ENCODE assay signal across 29 cellular contexts in the genomic region with DNA sequence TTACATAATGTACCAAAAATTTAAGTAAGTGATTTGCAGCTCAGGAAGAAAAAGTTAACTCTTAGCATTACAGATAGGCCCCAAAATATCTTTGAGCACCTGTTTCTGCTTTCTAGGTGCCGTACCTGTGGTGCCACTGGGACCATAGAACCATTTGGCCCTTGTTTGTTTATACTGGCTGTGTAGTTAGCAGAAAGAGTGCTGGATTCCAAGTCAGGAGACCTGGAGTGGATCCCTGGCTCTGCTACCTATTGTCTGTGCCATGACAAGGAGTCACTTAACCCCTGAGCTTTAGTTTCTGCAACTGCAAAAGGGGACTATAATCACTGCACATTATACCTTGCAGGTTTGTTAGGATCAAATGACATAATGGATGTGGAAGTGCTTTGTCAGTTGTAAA.
"Had no signal": no experiment of that assay in that cellular context is flagged by ENCODE, and none has a peak within 500 bp of the region (broad histone marks: within the 10 kb centered on the region; RNA-seq: fewer than 3 reads in every experiment).

No MANE protein-coding gene starts in this region.

- H2AFZ ChIP-seq: hepatocyte, neural progenitor cell had no signal

- H3K9me3 Mint-ChIP-seq: dendritic cell treated with granulocyte-macrophage colony-stimulating factor and Interleukin-4, amounts not matched to agents 40 ng/mL and 50 ng/mL, for 4 days; natural killer cell treated with Interleukin-12 subunit alpha and Interleukin-12 subunit beta and Interleukin-15 and Interleukin-18, amount 100 ng/mL, for 72 hours; neural progenitor cell; stimulated activated naive CD8-positive, alpha-beta T cell treated with anti-CD3 and anti-CD28 coated beads, Interleukin-15, amount 100 ng/mL, for 72 hours had no signal

- H3K79me2 ChIP-seq: hepatocyte had no signal

- H3K4me1 Mint-ChIP-seq: mesothelial cell of epicardium, naive B cell had no signal

- H3K4me3 ChIP-seq: esophagus muscularis mucosa, gastroesophageal sphincter, heart left ventricle, hepatocyte, left lung, mucosa of descending colon, neural progenitor cell, prostate gland, right atrium auricular region, smooth muscle cell, suprapubic skin, transverse colon, upper lobe of right lung, uterus had no signal

- H3K27me3 ChIP-seq: esophagus muscularis mucosa, foreskin keratinocyte, gastroesophageal sphincter, hepatocyte, left lung, neural progenitor cell, right atrium auricular region, suprapubic skin, transverse colon, upper lobe of right lung, uterus had no signal

- H3K36me3 Mint-ChIP-seq: mesothelial cell of epicardium; naive B cell; natural killer cell treated with Interleukin-12 subunit alpha and Interleukin-12 subunit beta and Interleukin-15 and Interleukin-18, amount 100 ng/mL, for 72 hours; neural progenitor cell had no signal

- ATAC-seq: foreskin keratinocyte; gastroesophageal sphincter; heart left ventricle; left lung; mucosa of descending colon; natural killer cell treated with Interleukin-12 subunit alpha and Interleukin-12 subunit beta and Interleukin-15 and Interleukin-18, amount 100 ng/mL, for 72 hours; sciatic nerve; stimulated activated naive CD8-positive, alpha-beta T cell treated with anti-CD3 and anti-CD28 coated beads, Interleukin-15, amount 100 ng/mL, for 72 hours; upper lobe of right lung had no signal

- H3K27ac Mint-ChIP-seq: dendritic cell treated with granulocyte-macrophage colony-stimulating factor and Interleukin-4, amounts not matched to agents 40 ng/mL and 50 ng/mL, for 4 days; mesothelial cell of epicardium; naive B cell; natural killer cell treated with Interleukin-12 subunit alpha and Interleukin-12 subunit beta and Interleukin-15 and Interleukin-18, amount 100 ng/mL, for 72 hours; neural progenitor cell; stimulated activated naive CD8-positive, alpha-beta T cell treated with anti-CD3 and anti-CD28 coated beads, Interleukin-15, amount 100 ng/mL, for 72 hours had no signal

- H3K4me2 ChIP-seq: hepatocyte, neural progenitor cell, smooth muscle cell had no signal

- H3K4me3 Mint-ChIP-seq: dendritic cell treated with granulocyte-macrophage colony-stimulating factor and Interleukin-4, amounts not matched to agents 40 ng/mL and 50 ng/mL, for 4 days; mesothelial cell of epicardium; naive B cell; natural killer cell treated with Interleukin-12 subunit alpha and Interleukin-12 subunit beta and Interleukin-15 and Interleukin-18, amount 100 ng/mL, for 72 hours; neural progenitor cell; stimulated activated naive CD8-positive, alpha-beta T cell treated with anti-CD3 and anti-CD28 coated beads, Interleukin-15, amount 100 ng/mL, for 72 hours had no signal

- H3K36me3 ChIP-seq: esophagus muscularis mucosa, gastroesophageal sphincter, heart left ventricle, left lung, neural progenitor cell, prostate gland, right atrium auricular region, suprapubic skin, transverse colon, upper lobe of right lung, uterus had no signal

- H3K9me3 ChIP-seq: esophagus muscularis mucosa, gastroesophageal sphincter, heart left ventricle, left lung, mucosa of descending colon, prostate gland, right atrium auricular region, suprapubic skin, transverse colon, upper lobe of right lung, uterus had no signal

- DNase-seq: effector memory CD4-positive, alpha-beta T cell; foreskin keratinocyte; heart left ventricle; kidney; left lung; mesenchymal stem cell; mucosa of descending colon; naive B cell; stimulated activated CD4-positive, alpha-beta T cell treated with anti-CD3 and anti-CD28 coated beads, Interleukin-12 subunit alpha, Interleukin-12 subunit beta, amount 100 ng/mL, for 4 hours; stimulated activated CD4-positive, alpha-beta T cell treated with anti-CD3 and anti-CD28 coated beads, Interleukin-1b, Interleukin-23, amount 100 ng/mL, for 48 hours; stimulated activated CD4-positive, alpha-beta T cell treated with anti-CD3 and anti-CD28 coated beads, Interleukin-4, amount 100 ng/mL, for 1 hour; stimulated activated CD8-positive, alpha-beta memory T cell treated with anti-CD3 and anti-CD28 coated beads, Interleukin-4, amount 100 ng/mL, for 48 hours; stimulated activated naive CD4-positive, alpha-beta T cell; stimulated activated naive CD8-positive, alpha-beta T cell treated with anti-CD3 and anti-CD28 coated beads, Interleukin-15, amount 100 ng/mL, for 72 hours; transverse colon; upper lobe of right lung; uterus had no signal

- H3K27ac ChIP-seq: esophagus muscularis mucosa, foreskin keratinocyte, gastroesophageal sphincter, heart left ventricle, hepatocyte, left lung, neural progenitor cell, prostate gland, right atrium auricular region, suprapubic skin, transverse colon, upper lobe of right lung, uterus had no signal

- H3K9ac ChIP-seq: neural progenitor cell had no signal
